1 cellular context compared by ENCODE assay signal in the genomic region with DNA sequence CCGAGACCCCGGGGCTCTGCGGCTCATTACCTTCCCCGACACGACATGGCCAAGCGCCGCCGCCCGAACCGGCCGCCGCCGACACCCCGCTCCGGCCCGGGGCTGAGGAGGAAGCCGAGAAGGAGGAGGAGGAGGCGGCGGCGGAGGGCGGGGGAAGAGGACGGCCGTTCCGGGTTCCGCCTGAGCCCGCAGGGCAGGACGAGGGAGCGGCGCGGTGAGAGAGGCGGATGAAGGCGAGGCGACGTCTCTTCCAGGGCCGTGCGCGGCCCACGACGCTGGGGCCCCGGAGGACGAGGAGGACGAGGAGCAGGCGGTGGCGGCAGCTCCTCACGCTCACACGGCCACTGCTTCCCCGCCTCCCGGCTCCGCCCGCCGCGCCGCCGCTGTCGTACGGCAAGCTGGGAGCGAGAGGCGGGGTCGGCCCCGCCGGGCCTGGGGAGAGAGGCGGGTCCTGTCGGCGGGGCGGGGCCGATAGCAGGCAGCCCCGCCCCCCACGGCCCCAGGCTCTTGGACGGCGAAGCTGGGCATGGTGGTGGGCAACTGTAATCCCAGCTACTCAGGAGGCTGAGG.
A peak's percentile ranks its signal among the peaks of the same experiment; 100 is the strongest.
TF ChIP-seq lines count a peak whose summit lies in the region.

No MANE protein-coding gene starts in this region.

TF ChIP-seq in HepG2, 621 proteins besides CTCF, POLR2A, EP300 and RAD21 (continued from another document and continues in another):
- peak; percentile 78 for TF ChIP-seq AKAP8 (CRISPR knock-in tag; IDR thresholded peaks at IDR 0.05)
- peak; percentile 62 for TF ChIP-seq ZNF331 (CRISPR knock-in tag; IDR thresholded peaks at IDR 0.05)
- 0 out of 2 replicates have a peak, but pooled peaks have one; percentile 11 for TF ChIP-seq FOXO1 (CRISPR knock-in tag; IDR thresholded peaks at IDR 0.05)
- 0 out of 2 replicates have a peak, but pooled peaks have one; percentile 49 for TF ChIP-seq ZNF567 (CRISPR knock-in tag; IDR thresholded peaks at IDR 0.05; ENCODE audit: borderline replicate concordance)
- TF ChIP-seq POGZ (CRISPR knock-in tag; IDR thresholded peaks at IDR 0.05) = 0 out of 2 replicates have a peak, but pooled peaks have one; percentile 8
- peak; percentile 84 for TF ChIP-seq HNRNPLL (IDR thresholded peaks at IDR 0.05; ENCODE audit: low read depth, low read length, poor library complexity, severe bottlenecking)
- peak; percentile 53; the same call in 1 of the 2 replicates for TF ChIP-seq ZMAT3 (CRISPR knock-in tag; conservative IDR thresholded peaks at IDR 0.05)
- TF ChIP-seq, protein P1, sequence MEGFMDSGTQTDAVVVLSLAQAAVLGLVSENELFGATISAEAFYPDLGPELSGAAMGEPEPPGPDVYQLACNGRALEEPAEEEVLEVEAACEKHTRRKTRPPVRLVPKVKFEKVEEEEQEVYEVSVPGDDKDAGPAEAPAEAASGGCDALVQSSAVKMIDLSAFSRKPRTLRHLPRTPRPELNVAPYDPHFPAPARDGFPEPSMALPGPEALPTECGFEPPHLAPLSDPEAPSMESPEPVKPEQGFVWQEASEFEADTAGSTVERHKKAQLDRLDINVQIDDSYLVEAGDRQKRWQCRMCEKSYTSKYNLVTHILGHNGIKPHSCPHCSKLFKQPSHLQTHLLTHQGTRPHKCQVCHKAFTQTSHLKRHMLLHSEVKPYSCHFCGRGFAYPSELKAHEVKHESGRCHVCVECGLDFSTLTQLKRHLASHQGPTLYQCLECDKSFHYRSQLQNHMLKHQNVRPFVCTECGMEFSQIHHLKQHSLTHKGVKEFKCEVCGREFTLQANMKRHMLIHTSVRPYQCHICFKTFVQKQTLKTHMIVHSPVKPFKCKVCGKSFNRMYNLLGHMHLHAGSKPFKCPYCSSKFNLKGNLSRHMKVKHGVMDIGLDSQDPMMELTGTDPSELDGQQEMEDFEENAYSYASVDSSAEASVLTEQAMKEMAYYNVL (CRISPR knock-in tag; IDR thresholded peaks at IDR 0.05; ENCODE audit: borderline replicate concordance) = peak; percentile 40; the same call in 1 of the 2 replicates
- TF ChIP-seq, protein P2, sequence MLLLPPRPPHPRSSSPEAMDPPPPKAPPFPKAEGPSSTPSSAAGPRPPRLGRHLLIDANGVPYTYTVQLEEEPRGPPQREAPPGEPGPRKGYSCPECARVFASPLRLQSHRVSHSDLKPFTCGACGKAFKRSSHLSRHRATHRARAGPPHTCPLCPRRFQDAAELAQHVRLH (CRISPR knock-in tag; IDR thresholded peaks at IDR 0.05; ENCODE audit: borderline replicate concordance, low read depth) = 0 out of 2 replicates have a peak, but pooled peaks have one; percentile 36
- 0 out of 2 replicates have a peak, but pooled peaks have one; percentile 40 for TF ChIP-seq WIZ (CRISPR knock-in tag; IDR thresholded peaks at IDR 0.05)
- 0 out of 2 replicates have a peak, but pooled peaks have one; percentile 21 for TF ChIP-seq KMT2B (CRISPR knock-in tag; IDR thresholded peaks at IDR 0.05)
- TF ChIP-seq GABPB1 (CRISPR knock-in tag; IDR thresholded peaks at IDR 0.05) = peak; percentile 51
- TF ChIP-seq RARA (CRISPR knock-in tag; IDR thresholded peaks at IDR 0.05) = peak; percentile 37
- TF ChIP-seq, protein P3, sequence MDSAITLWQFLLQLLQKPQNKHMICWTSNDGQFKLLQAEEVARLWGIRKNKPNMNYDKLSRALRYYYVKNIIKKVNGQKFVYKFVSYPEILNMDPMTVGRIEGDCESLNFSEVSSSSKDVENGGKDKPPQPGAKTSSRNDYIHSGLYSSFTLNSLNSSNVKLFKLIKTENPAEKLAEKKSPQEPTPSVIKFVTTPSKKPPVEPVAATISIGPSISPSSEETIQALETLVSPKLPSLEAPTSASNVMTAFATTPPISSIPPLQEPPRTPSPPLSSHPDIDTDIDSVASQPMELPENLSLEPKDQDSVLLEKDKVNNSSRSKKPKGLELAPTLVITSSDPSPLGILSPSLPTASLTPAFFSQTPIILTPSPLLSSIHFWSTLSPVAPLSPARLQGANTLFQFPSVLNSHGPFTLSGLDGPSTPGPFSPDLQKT (CRISPR knock-in tag; IDR thresholded peaks at IDR 0.05; ENCODE audit: borderline replicate concordance) = 0 out of 2 replicates have a peak, but pooled peaks have one; percentile 35
- TF ChIP-seq ZNF749 (CRISPR knock-in tag; IDR thresholded peaks at IDR 0.05; ENCODE audit: borderline replicate concordance) = peak; percentile 78; the same call in 1 of the 2 replicates
- TF ChIP-seq, protein P4, sequence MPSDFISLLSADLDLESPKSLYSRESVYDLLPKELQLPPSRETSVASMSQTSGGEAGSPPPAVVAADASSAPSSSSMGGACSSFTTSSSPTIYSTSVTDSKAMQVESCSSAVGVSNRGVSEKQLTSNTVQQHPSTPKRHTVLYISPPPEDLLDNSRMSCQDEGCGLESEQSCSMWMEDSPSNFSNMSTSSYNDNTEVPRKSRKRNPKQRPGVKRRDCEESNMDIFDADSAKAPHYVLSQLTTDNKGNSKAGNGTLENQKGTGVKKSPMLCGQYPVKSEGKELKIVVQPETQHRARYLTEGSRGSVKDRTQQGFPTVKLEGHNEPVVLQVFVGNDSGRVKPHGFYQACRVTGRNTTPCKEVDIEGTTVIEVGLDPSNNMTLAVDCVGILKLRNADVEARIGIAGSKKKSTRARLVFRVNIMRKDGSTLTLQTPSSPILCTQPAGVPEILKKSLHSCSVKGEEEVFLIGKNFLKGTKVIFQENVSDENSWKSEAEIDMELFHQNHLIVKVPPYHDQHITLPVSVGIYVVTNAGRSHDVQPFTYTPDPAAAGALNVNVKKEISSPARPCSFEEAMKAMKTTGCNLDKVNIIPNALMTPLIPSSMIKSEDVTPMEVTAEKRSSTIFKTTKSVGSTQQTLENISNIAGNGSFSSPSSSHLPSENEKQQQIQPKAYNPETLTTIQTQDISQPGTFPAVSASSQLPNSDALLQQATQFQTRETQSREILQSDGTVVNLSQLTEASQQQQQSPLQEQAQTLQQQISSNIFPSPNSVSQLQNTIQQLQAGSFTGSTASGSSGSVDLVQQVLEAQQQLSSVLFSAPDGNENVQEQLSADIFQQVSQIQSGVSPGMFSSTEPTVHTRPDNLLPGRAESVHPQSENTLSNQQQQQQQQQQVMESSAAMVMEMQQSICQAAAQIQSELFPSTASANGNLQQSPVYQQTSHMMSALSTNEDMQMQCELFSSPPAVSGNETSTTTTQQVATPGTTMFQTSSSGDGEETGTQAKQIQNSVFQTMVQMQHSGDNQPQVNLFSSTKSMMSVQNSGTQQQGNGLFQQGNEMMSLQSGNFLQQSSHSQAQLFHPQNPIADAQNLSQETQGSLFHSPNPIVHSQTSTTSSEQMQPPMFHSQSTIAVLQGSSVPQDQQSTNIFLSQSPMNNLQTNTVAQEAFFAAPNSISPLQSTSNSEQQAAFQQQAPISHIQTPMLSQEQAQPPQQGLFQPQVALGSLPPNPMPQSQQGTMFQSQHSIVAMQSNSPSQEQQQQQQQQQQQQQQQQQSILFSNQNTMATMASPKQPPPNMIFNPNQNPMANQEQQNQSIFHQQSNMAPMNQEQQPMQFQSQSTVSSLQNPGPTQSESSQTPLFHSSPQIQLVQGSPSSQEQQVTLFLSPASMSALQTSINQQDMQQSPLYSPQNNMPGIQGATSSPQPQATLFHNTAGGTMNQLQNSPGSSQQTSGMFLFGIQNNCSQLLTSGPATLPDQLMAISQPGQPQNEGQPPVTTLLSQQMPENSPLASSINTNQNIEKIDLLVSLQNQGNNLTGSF (CRISPR knock-in tag; IDR thresholded peaks at IDR 0.05) = peak; percentile 58; the same call in 1 of the 2 replicates
- peak; percentile 26; the same call in 1 of the 2 replicates for TF ChIP-seq SOX5 (CRISPR knock-in tag; IDR thresholded peaks at IDR 0.05; ENCODE audit: borderline replicate concordance)
- TF ChIP-seq, protein P5, sequence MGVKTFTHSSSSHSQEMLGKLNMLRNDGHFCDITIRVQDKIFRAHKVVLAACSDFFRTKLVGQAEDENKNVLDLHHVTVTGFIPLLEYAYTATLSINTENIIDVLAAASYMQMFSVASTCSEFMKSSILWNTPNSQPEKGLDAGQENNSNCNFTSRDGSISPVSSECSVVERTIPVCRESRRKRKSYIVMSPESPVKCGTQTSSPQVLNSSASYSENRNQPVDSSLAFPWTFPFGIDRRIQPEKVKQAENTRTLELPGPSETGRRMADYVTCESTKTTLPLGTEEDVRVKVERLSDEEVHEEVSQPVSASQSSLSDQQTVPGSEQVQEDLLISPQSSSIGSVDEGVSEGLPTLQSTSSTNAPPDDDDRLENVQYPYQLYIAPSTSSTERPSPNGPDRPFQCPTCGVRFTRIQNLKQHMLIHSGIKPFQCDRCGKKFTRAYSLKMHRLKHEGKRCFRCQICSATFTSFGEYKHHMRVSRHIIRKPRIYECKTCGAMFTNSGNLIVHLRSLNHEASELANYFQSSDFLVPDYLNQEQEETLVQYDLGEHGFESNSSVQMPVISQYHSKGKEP (CRISPR knock-in tag; IDR thresholded peaks at IDR 0.05) = 0 out of 2 replicates have a peak, but pooled peaks have one; percentile 52
- peak; percentile 91 for TF ChIP-seq SP4 (CRISPR knock-in tag; IDR thresholded peaks at IDR 0.05)
- TF ChIP-seq REL (CRISPR knock-in tag; conservative IDR thresholded peaks at IDR 0.05) = 0 out of 2 replicates have a peak, but pooled peaks have one; percentile 61
- TF ChIP-seq, protein P6, sequence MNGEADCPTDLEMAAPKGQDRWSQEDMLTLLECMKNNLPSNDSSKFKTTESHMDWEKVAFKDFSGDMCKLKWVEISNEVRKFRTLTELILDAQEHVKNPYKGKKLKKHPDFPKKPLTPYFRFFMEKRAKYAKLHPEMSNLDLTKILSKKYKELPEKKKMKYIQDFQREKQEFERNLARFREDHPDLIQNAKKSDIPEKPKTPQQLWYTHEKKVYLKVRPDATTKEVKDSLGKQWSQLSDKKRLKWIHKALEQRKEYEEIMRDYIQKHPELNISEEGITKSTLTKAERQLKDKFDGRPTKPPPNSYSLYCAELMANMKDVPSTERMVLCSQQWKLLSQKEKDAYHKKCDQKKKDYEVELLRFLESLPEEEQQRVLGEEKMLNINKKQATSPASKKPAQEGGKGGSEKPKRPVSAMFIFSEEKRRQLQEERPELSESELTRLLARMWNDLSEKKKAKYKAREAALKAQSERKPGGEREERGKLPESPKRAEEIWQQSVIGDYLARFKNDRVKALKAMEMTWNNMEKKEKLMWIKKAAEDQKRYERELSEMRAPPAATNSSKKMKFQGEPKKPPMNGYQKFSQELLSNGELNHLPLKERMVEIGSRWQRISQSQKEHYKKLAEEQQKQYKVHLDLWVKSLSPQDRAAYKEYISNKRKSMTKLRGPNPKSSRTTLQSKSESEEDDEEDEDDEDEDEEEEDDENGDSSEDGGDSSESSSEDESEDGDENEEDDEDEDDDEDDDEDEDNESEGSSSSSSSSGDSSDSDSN (CRISPR knock-in tag; IDR thresholded peaks at IDR 0.05) = peak; percentile 85; the same call in 1 of the 2 replicates
- peak; percentile 16; the same call in 1 of the 2 replicates for TF ChIP-seq CBFB (CRISPR knock-in tag; IDR thresholded peaks at IDR 0.05)
- TF ChIP-seq, protein P7, sequence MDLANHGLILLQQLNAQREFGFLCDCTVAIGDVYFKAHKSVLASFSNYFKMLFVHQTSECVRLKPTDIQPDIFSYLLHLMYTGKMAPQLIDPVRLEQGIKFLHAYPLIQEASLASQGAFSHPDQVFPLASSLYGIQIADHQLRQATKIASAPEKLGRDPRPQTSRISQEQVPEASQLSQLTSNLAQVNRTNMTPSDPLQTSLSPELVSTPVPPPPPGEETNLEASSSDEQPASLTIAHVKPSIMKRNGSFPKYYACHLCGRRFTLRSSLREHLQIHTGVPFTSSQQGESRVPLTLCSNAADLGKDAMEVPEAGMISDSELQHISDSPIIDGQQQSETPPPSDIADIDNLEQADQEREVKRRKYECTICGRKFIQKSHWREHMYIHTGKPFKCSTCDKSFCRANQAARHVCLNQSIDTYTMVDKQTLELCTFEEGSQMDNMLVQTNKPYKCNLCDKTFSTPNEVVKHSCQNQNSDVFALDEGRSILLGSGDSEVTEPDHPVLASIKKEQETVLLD (CRISPR knock-in tag; IDR thresholded peaks at IDR 0.05; ENCODE audit: low read depth) = peak; percentile 56; the same call in 1 of the 2 replicates
- TF ChIP-seq, protein P8, sequence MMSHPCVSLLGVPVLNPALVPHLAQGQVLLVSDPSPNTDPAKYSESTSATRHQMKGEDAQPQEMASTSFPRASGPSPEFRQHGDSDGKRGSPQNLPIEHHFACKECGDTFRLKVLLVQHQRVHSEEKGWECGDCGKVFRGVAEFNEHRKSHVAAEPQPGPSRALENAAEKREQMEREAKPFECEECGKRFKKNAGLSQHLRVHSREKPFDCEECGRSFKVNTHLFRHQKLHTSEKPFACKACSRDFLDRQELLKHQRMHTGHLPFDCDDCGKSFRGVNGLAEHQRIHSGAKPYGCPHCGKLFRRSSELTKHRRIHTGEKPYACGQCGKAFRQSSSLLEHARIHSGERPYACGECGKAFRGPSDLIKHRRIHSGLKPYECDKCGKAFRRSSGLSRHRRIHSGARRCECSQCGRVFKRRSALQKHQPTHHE (CRISPR knock-in tag; IDR thresholded peaks at IDR 0.05; ENCODE audit: borderline replicate concordance) = 0 out of 2 replicates have a peak, but pooled peaks have one; percentile 64
- 0 out of 2 replicates have a peak, but pooled peaks have one; percentile 17 for TF ChIP-seq BORCS8-MEF2B (CRISPR knock-in tag; IDR thresholded peaks at IDR 0.05)
- TF ChIP-seq, protein P9, sequence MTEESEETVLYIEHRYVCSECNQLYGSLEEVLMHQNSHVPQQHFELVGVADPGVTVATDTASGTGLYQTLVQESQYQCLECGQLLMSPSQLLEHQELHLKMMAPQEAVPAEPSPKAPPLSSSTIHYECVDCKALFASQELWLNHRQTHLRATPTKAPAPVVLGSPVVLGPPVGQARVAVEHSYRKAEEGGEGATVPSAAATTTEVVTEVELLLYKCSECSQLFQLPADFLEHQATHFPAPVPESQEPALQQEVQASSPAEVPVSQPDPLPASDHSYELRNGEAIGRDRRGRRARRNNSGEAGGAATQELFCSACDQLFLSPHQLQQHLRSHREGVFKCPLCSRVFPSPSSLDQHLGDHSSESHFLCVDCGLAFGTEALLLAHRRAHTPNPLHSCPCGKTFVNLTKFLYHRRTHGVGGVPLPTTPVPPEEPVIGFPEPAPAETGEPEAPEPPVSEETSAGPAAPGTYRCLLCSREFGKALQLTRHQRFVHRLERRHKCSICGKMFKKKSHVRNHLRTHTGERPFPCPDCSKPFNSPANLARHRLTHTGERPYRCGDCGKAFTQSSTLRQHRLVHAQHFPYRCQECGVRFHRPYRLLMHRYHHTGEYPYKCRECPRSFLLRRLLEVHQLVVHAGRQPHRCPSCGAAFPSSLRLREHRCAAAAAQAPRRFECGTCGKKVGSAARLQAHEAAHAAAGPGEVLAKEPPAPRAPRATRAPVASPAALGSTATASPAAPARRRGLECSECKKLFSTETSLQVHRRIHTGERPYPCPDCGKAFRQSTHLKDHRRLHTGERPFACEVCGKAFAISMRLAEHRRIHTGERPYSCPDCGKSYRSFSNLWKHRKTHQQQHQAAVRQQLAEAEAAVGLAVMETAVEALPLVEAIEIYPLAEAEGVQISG (CRISPR knock-in tag; IDR thresholded peaks at IDR 0.05) = peak; percentile 34; the same call in 1 of the 2 replicates
- peak; percentile 21; the same call in 1 of the 2 replicates for TF ChIP-seq HDAC1 (CRISPR knock-in tag; IDR thresholded peaks at IDR 0.05)
- TF ChIP-seq, protein P10, sequence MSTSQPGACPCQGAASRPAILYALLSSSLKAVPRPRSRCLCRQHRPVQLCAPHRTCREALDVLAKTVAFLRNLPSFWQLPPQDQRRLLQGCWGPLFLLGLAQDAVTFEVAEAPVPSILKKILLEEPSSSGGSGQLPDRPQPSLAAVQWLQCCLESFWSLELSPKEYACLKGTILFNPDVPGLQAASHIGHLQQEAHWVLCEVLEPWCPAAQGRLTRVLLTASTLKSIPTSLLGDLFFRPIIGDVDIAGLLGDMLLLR (CRISPR knock-in tag; IDR thresholded peaks at IDR 0.05) = peak; percentile 85
- peak in 1 of 2 experiments; percentile 14; a peak in 1 of 4 replicates for TF ChIP-seq KLF16 (CRISPR knock-in tag; IDR thresholded peaks at IDR 0.05)
- TF ChIP-seq ZNF225 (CRISPR knock-in tag; IDR thresholded peaks at IDR 0.05) = peak; percentile 28; the same call in 1 of the 2 replicates
- 0 out of 2 replicates have a peak, but pooled peaks have one; percentile 0 for TF ChIP-seq PRMT3 (CRISPR knock-in tag; IDR thresholded peaks at IDR 0.05; ENCODE audit: borderline replicate concordance, low read depth)
